In the genomic region with DNA sequence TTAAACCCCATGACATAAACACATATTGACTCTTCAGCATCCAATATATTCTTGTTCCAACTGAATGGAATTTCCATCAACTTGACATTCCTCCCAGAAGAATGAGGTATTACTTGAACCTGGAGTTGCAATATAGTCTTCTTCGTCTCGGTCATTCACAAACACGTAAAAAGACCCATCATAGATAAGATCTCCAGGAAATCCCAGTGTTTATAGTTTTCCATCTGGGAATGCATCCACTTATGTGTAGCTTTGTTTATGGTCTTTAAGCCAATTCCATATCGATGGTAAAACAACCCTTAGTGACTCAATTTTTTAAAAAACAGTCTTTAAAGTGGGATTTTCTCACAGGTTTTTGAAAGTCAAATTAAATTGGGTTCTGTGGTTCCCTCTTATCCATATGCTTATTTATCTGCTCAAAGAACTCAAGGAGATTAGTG, we compare ENCODE assay signal across 21 cellular contexts.
DNase-seq lines count a peak whose midpoint lies in the region; TF ChIP-seq lines count a peak whose summit lies in the region.
"Had no signal": no experiment of that assay in that cellular context is flagged by ENCODE, and none has a peak within 500 bp of the region (broad histone marks: within the 10 kb centered on the region; RNA-seq: fewer than 3 reads in every experiment).

No MANE protein-coding gene starts in this region.

- in situ Hi-C loops in transverse colon (cut with MboI; ENCODE audit: low pct_ligation_motif_present in 1 of 4, low pct_unique_long_range_greater_than_20kb in 1 of 4, low sequenced_read_pairs in 3 of 4) = no loop called here

- H3K4me1 ChIP-seq in breast epithelium (peaks cover 5 to 6% of the 10 kb centered on the region in 2 donors), PC-9 (replicated peaks; ENCODE audit: insufficient read depth) (peaks cover 46% of the 10 kb centered on the region), transverse colon (peaks cover 0 to 17% (median 10%) of the 10 kb centered on the region in 4 donors)

- no peaks in the 10 kb centered on the region for H3K9me2 ChIP-seq in PC-9 (ENCODE audit: insufficient read depth)

- H3K9me3 Mint-ChIP-seq in MCF 10A (ENCODE audit: unreplicated experiment) = no peaks in the 10 kb centered on the region
- H3K9me3 Mint-ChIP-seq in activated naive CD8-positive, alpha-beta T cell treated with anti-CD3 and anti-CD28 coated beads for 36 hours = no peaks in the 10 kb centered on the region

- H3K27me3 ChIP-seq in breast epithelium (no peaks in the 10 kb centered on the region), PC-9 (ENCODE audit: insufficient read depth, low read depth) (no peaks in the 10 kb centered on the region), transverse colon (no peaks in the 10 kb centered on the region)
- H3K27me3 ChIP-seq: pancreas had no signal

- no peaks in the 10 kb centered on the region for H3K9me3 ChIP-seq in breast epithelium
- no peaks in the 10 kb centered on the region for H3K9me3 ChIP-seq in PC-9 (ENCODE audit: insufficient read depth, low read depth)
- no peaks in the 10 kb centered on the region for H3K9me3 ChIP-seq in transverse colon
- H3K9me3 ChIP-seq: pancreas had no signal

- H3K4me1 Mint-ChIP-seq in MCF 10A (ENCODE audit: insufficient read depth, unreplicated experiment) = peaks cover 42% of the 10 kb centered on the region
- H3K4me1 Mint-ChIP-seq in activated naive CD8-positive, alpha-beta T cell treated with anti-CD3 and anti-CD28 coated beads for 36 hours = peaks cover 16% of the 10 kb centered on the region

- H3F3A ChIP-seq in PC-9 (ENCODE audit: insufficient read depth, low read depth) = peaks cover 33% of the 10 kb centered on the region

- TF ChIP-seq POLR2A in breast epithelium (IDR thresholded peaks at IDR 0.05) (no peak), transverse colon (IDR thresholded peaks at IDR 0.05) (no peak)

- BruUV-seq in MCF 10A (replicated peaks; lab: Mats Ljungman, UMichigan) (no TSS peak), PC-9 (replicated peaks; lab: Mats Ljungman, UMichigan) (no TSS peak)

- intact Hi-C loops in MCF 10A (cut with micrococcal nuclease) (no loop called here), breast epithelium (cut with DNase I; ENCODE audit: low total_unique reads) (no loop called here), PC-9 (cut with micrococcal nuclease; ENCODE audit: unreplicated experiment) (no loop called here), transverse colon (cut with DNase I; ENCODE audit: low total_unique reads) (no loop called here)

- H2AFZ ChIP-seq in PC-9 = no peak overlapping the region

- H3K4me2 ChIP-seq in PC-9 = 0 out of 2 replicates have a peak overlapping the region, but pooled peaks have one; percentile 0

- no peak overlapping the region for H3K27ac ChIP-seq in breast epithelium
- peak overlapping the region; percentile 95 for H3K27ac ChIP-seq in PC-9
- H3K27ac ChIP-seq in transverse colon = peak overlapping the region; percentile 5 to 76 (median 56)
- H3K27ac ChIP-seq: pancreas had no signal

- no peak overlapping the region for H3K4me3 Mint-ChIP-seq in MCF 10A (ENCODE audit: unreplicated experiment)
- no peak overlapping the region for H3K4me3 Mint-ChIP-seq in activated naive CD8-positive, alpha-beta T cell treated with anti-CD3 and anti-CD28 coated beads for 36 hours
- H3K4me3 Mint-ChIP-seq: brain had no signal

- peaks cover 7% of the 10 kb centered on the region for H3K36me3 Mint-ChIP-seq in MCF 10A (ENCODE audit: insufficient read depth, unreplicated experiment)
- H3K36me3 Mint-ChIP-seq in activated naive CD8-positive, alpha-beta T cell treated with anti-CD3 and anti-CD28 coated beads for 36 hours = no peaks in the 10 kb centered on the region
- H3K36me3 Mint-ChIP-seq: brain had no signal

- 82 to 84% methylated on average over 4 of the region's 4 CpGs for whole genome bisulfite sequencing in transverse colon (ENCODE audit: low coverage in 1 of 2), 2 donors

- DNase-seq in MCF 10A (ENCODE audit: unreplicated experiment) = no peak
- no peak for DNase-seq in breast epithelium (ENCODE audit: low spot score in 2 of 2)
- DNase-seq in PC-9 = no peak
- DNase-seq in fibroblast of villous mesenchyme (ENCODE audit: low read depth) = peak; percentile 96
- DNase-seq in transverse colon = no peak
- DNase-seq in activated naive CD8-positive, alpha-beta T cell treated with anti-CD3 and anti-CD28 coated beads for 36 hours = no peak
- DNase-seq in NCI-H748 treated with DMSO at 0.1 percent for 48 hours (lab: John Stamatoyannopoulos, UW) = no peak
- DNase-seq in NCI-H1417 (lab: John Stamatoyannopoulos, UW) = no peak
- DNase-seq: activated CD4-positive, alpha-beta T cell treated with anti-CD3 and anti-CD28 coated beads for 48 hours; Calu3; cortex of kidney; glutamatergic neuron; H7; Kasumi-1; NCI-H1048; NCI-H187 treated with DMSO at 0.1 percent for 48 hours; pancreas; right cardiac atrium; stimulated activated CD8-positive, alpha-beta memory T cell treated with anti-CD3 and anti-CD28 coated beads, Interleukin-4, amount 100 ng/mL, for 48 hours; substantia nigra had no signal

- CTCF ChIA-PET in MCF 10A (lab: Yijun Ruan, JAX) = interaction anchor here (0.7 to 1.4 kb wide), 3 partner anchors 58 to 144 kb away, joined by 3 to 5 read pairs (median 4); no protein-coding TSS in a partner anchor
- CTCF ChIA-PET in PC-9 (lab: Charles Lee) = interaction anchor here (0.7 kb wide), 1 partner anchor 133 kb away, joined by 3 read pairs; no protein-coding TSS in a partner anchor

- no peaks in the 10 kb centered on the region for H4K20me1 ChIP-seq in PC-9 (ENCODE audit: insufficient read depth)

- H3K4me3 ChIP-seq in breast epithelium (no peak overlapping the region), PC-9 (no peak overlapping the region), fibroblast of villous mesenchyme (ENCODE audit: low read depth, low read length) (no peak overlapping the region), transverse colon (no peak overlapping the region)
- H3K4me3 ChIP-seq: pancreas had no signal

- TF ChIP-seq CTCF in MCF 10A (IDR thresholded peaks at IDR 0.05; ENCODE audit: unreplicated experiment) (no peak), breast epithelium (IDR thresholded peaks at IDR 0.05) (no peak), PC-9 (conservative IDR thresholded peaks at IDR 0.05) (no peak), fibroblast of villous mesenchyme (IDR thresholded peaks at IDR 0.05; ENCODE audit: insufficient read depth, low read depth, low read length) (no peak), transverse colon (IDR thresholded peaks at IDR 0.05) (no peak)

- peak overlapping the region; percentile 94 for H3K27ac Mint-ChIP-seq in MCF 10A (ENCODE audit: low read depth, unreplicated experiment)
- H3K27ac Mint-ChIP-seq in activated naive CD8-positive, alpha-beta T cell treated with anti-CD3 and anti-CD28 coated beads for 36 hours = no peak overlapping the region
- H3K27ac Mint-ChIP-seq: brain had no signal

- no peaks in the 10 kb centered on the region for H3K79me2 ChIP-seq in PC-9 (ENCODE audit: low read depth)

- TF ChIP-seq EP300 in transverse colon (IDR thresholded peaks at IDR 0.05; ENCODE audit: low read depth) = no peak

- POLR2A ChIA-PET in MCF 10A (lab: Yijun Ruan, JAX) (interaction anchor here (1.2 to 1.6 kb wide), 2 partner anchors 13 to 16 kb away, joined by 3 to 10 read pairs; no protein-coding TSS in a partner anchor), PC-9 (lab: Charles Lee; ENCODE audit: unreplicated experiment) (no interaction called here)

- H3K36me3 ChIP-seq in breast epithelium (no peaks in the 10 kb centered on the region), PC-9 (ENCODE audit: low read depth) (no peaks in the 10 kb centered on the region), transverse colon (no peaks in the 10 kb centered on the region)
- H3K36me3 ChIP-seq: pancreas had no signal

- no peaks in the 10 kb centered on the region for H3K27me3 Mint-ChIP-seq in MCF 10A (ENCODE audit: insufficient read depth, unreplicated experiment)
- peaks cover 4% of the 10 kb centered on the region for H3K27me3 Mint-ChIP-seq in activated naive CD8-positive, alpha-beta T cell treated with anti-CD3 and anti-CD28 coated beads for 36 hours

Comparison
In these comparisons a context has a peak if more than half of its experiments do, and no peak if none do; other contexts are left out.
1. H3K27ac ChIP-seq: peak in PC-9 (single experiment) and transverse colon (4 of 4); none in breast epithelium (0 of 2).